Comparison of ENCODE assay signal across 1 cellular context in the genomic region with DNA sequence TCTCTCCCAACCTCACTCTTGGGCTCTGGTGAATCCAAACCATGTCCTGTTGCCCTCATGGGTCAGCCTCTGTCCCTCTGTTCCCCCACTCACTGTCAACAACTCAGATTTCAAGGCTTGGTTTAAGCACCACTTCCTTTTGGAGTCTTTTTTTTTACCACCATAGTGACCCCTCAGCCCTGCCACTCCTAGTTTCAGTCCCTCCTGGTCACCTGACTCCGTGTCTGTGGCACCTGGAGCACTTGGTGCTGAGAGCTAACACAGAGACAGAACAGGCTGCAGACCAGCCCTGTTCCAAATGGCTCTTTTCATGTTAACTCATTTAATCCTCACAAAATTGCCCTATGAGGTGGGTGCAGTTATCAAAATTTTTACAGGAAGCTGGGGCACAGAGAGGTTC.
TF ChIP-seq lines count a peak whose summit lies in the region.

No MANE protein-coding gene starts in this region.

TF ChIP-seq in GM12878, 131 proteins besides CTCF, POLR2A, EP300 and RAD21 (continues in another document):
- TF ChIP-seq SMARCA5 (IDR thresholded peaks at IDR 0.05) (no peak), SP1 (IDR thresholded peaks at IDR 0.05; ENCODE audit: low read depth, low read length) (no peak), SMC3 (IDR thresholded peaks at IDR 0.05; ENCODE audit: borderline replicate concordance, low read length) (no peak), RB1 (IDR thresholded peaks at IDR 0.05; ENCODE audit: borderline replicate concordance) (no peak), TCF7 (IDR thresholded peaks at IDR 0.05; ENCODE audit: borderline replicate concordance) (no peak), KLF5 (IDR thresholded peaks at IDR 0.05; ENCODE audit: partially characterized antibody) (no peak), ZBED1 (IDR thresholded peaks at IDR 0.05; ENCODE audit: borderline replicate concordance) (no peak), JUND (IDR thresholded peaks at IDR 0.05; ENCODE audit: low read depth, low read length) (no peak), PAX5 (IDR thresholded peaks at IDR 0.05; ENCODE audit: borderline replicate concordance, low read depth, low read length) (no peak), ZSCAN29 (IDR thresholded peaks at IDR 0.05) (no peak), FOXM1 (IDR thresholded peaks at IDR 0.05; ENCODE audit: low read depth, low read length) (no peak), BHLHE40 (IDR thresholded peaks at IDR 0.05; ENCODE audit: borderline replicate concordance in 1 of 2, low read depth in 2 of 2, low read length in 1 of 2) (peak; percentile 23 to 35; a peak in 1 of 4 replicates), CHD4 (IDR thresholded peaks at IDR 0.05) (no peak), HDGF (IDR thresholded peaks at IDR 0.05) (0 out of 2 replicates have a peak, but pooled peaks have one; percentile 14), RUNX3 (IDR thresholded peaks at IDR 0.05; ENCODE audit: low read length) (no peak), SREBF2 (IDR thresholded peaks at IDR 0.05; ENCODE audit: low read length) (no peak), EED (IDR thresholded peaks at IDR 0.05; ENCODE audit: low read depth) (0 out of 2 replicates have a peak, but pooled peaks have one; percentile 26), RFX5 (IDR thresholded peaks at IDR 0.05; ENCODE audit: low read depth, low read length) (no peak), NRF1 (conservative IDR thresholded peaks at IDR 0.05; ENCODE audit: low read depth, low read length) (no peak), YBX1 (IDR thresholded peaks at IDR 0.05) (no peak), CHD2 (IDR thresholded peaks at IDR 0.05; ENCODE audit: borderline replicate concordance, low read depth, low read length) (no peak), ESRRA (IDR thresholded peaks at IDR 0.05; ENCODE audit: low read length) (no peak), ZNF217 (IDR thresholded peaks at IDR 0.05) (no peak), POU2F2 (IDR thresholded peaks at IDR 0.05; ENCODE audit: borderline replicate concordance, low read depth, low read length) (0 out of 3 replicates have a peak, but pooled peaks have one; percentile 3), ZNF384 (IDR thresholded peaks at IDR 0.05; ENCODE audit: borderline replicate concordance, low read depth, low read length) (peak; percentile 32; the same call in 1 of the 2 replicates), GATAD2B (conservative IDR thresholded peaks at IDR 0.05; ENCODE audit: low read depth) (no peak)
- TF ChIP-seq, protein P1, sequence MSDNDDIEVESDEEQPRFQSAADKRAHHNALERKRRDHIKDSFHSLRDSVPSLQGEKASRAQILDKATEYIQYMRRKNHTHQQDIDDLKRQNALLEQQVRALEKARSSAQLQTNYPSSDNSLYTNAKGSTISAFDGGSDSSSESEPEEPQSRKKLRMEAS (IDR thresholded peaks at IDR 0.05; ENCODE audit: low read depth, low read length) = no peak
- TF ChIP-seq, protein P2, sequence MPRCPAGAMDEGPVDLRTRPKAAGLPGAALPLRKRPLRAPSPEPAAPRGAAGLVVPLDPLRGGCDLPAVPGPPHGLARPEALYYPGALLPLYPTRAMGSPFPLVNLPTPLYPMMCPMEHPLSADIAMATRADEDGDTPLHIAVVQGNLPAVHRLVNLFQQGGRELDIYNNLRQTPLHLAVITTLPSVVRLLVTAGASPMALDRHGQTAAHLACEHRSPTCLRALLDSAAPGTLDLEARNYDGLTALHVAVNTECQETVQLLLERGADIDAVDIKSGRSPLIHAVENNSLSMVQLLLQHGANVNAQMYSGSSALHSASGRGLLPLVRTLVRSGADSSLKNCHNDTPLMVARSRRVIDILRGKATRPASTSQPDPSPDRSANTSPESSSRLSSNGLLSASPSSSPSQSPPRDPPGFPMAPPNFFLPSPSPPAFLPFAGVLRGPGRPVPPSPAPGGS (IDR thresholded peaks at IDR 0.05; ENCODE audit: borderline replicate concordance, insufficient read depth, low read depth, low read length, poor library complexity, severe bottlenecking) = no peak
- TF ChIP-seq, protein P3, sequence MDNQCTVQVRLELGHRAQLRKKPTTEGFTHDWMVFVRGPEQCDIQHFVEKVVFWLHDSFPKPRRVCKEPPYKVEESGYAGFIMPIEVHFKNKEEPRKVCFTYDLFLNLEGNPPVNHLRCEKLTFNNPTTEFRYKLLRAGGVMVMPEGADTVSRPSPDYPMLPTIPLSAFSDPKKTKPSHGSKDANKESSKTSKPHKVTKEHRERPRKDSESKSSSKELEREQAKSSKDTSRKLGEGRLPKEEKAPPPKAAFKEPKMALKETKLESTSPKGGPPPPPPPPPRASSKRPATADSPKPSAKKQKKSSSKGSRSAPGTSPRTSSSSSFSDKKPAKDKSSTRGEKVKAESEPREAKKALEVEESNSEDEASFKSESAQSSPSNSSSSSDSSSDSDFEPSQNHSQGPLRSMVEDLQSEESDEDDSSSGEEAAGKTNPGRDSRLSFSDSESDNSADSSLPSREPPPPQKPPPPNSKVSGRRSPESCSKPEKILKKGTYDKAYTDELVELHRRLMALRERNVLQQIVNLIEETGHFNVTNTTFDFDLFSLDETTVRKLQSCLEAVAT (IDR thresholded peaks at IDR 0.05) = no peak
- TF ChIP-seq, protein P4, sequence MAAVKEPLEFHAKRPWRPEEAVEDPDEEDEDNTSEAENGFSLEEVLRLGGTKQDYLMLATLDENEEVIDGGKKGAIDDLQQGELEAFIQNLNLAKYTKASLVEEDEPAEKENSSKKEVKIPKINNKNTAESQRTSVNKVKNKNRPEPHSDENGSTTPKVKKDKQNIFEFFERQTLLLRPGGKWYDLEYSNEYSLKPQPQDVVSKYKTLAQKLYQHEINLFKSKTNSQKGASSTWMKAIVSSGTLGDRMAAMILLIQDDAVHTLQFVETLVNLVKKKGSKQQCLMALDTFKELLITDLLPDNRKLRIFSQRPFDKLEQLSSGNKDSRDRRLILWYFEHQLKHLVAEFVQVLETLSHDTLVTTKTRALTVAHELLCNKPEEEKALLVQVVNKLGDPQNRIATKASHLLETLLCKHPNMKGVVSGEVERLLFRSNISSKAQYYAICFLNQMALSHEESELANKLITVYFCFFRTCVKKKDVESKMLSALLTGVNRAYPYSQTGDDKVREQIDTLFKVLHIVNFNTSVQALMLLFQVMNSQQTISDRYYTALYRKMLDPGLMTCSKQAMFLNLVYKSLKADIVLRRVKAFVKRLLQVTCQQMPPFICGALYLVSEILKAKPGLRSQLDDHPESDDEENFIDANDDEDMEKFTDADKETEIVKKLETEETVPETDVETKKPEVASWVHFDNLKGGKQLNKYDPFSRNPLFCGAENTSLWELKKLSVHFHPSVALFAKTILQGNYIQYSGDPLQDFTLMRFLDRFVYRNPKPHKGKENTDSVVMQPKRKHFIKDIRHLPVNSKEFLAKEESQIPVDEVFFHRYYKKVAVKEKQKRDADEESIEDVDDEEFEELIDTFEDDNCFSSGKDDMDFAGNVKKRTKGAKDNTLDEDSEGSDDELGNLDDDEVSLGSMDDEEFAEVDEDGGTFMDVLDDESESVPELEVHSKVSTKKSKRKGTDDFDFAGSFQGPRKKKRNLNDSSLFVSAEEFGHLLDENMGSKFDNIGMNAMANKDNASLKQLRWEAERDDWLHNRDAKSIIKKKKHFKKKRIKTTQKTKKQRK (IDR thresholded peaks at IDR 0.05; ENCODE audit: low read depth, low read length) = no peak
- TF ChIP-seq, protein P5, sequence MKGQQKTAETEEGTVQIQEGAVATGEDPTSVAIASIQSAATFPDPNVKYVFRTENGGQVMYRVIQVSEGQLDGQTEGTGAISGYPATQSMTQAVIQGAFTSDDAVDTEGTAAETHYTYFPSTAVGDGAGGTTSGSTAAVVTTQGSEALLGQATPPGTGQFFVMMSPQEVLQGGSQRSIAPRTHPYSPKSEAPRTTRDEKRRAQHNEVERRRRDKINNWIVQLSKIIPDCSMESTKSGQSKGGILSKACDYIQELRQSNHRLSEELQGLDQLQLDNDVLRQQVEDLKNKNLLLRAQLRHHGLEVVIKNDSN (IDR thresholded peaks at IDR 0.05; ENCODE audit: borderline replicate concordance, extremely low read length, insufficient read depth, low read depth, low read length) = no peak
- TF ChIP-seq, protein P6, sequence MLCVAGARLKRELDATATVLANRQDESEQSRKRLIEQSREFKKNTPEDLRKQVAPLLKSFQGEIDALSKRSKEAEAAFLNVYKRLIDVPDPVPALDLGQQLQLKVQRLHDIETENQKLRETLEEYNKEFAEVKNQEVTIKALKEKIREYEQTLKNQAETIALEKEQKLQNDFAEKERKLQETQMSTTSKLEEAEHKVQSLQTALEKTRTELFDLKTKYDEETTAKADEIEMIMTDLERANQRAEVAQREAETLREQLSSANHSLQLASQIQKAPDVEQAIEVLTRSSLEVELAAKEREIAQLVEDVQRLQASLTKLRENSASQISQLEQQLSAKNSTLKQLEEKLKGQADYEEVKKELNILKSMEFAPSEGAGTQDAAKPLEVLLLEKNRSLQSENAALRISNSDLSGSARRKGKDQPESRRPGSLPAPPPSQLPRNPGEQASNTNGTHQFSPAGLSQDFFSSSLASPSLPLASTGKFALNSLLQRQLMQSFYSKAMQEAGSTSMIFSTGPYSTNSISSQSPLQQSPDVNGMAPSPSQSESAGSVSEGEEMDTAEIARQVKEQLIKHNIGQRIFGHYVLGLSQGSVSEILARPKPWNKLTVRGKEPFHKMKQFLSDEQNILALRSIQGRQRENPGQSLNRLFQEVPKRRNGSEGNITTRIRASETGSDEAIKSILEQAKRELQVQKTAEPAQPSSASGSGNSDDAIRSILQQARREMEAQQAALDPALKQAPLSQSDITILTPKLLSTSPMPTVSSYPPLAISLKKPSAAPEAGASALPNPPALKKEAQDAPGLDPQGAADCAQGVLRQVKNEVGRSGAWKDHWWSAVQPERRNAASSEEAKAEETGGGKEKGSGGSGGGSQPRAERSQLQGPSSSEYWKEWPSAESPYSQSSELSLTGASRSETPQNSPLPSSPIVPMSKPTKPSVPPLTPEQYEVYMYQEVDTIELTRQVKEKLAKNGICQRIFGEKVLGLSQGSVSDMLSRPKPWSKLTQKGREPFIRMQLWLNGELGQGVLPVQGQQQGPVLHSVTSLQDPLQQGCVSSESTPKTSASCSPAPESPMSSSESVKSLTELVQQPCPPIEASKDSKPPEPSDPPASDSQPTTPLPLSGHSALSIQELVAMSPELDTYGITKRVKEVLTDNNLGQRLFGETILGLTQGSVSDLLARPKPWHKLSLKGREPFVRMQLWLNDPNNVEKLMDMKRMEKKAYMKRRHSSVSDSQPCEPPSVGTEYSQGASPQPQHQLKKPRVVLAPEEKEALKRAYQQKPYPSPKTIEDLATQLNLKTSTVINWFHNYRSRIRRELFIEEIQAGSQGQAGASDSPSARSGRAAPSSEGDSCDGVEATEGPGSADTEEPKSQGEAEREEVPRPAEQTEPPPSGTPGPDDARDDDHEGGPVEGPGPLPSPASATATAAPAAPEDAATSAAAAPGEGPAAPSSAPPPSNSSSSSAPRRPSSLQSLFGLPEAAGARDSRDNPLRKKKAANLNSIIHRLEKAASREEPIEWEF (IDR thresholded peaks at IDR 0.05; ENCODE audit: insufficient replicate concordance, low read depth, low read length) = no peak
- TF ChIP-seq, protein P7, sequence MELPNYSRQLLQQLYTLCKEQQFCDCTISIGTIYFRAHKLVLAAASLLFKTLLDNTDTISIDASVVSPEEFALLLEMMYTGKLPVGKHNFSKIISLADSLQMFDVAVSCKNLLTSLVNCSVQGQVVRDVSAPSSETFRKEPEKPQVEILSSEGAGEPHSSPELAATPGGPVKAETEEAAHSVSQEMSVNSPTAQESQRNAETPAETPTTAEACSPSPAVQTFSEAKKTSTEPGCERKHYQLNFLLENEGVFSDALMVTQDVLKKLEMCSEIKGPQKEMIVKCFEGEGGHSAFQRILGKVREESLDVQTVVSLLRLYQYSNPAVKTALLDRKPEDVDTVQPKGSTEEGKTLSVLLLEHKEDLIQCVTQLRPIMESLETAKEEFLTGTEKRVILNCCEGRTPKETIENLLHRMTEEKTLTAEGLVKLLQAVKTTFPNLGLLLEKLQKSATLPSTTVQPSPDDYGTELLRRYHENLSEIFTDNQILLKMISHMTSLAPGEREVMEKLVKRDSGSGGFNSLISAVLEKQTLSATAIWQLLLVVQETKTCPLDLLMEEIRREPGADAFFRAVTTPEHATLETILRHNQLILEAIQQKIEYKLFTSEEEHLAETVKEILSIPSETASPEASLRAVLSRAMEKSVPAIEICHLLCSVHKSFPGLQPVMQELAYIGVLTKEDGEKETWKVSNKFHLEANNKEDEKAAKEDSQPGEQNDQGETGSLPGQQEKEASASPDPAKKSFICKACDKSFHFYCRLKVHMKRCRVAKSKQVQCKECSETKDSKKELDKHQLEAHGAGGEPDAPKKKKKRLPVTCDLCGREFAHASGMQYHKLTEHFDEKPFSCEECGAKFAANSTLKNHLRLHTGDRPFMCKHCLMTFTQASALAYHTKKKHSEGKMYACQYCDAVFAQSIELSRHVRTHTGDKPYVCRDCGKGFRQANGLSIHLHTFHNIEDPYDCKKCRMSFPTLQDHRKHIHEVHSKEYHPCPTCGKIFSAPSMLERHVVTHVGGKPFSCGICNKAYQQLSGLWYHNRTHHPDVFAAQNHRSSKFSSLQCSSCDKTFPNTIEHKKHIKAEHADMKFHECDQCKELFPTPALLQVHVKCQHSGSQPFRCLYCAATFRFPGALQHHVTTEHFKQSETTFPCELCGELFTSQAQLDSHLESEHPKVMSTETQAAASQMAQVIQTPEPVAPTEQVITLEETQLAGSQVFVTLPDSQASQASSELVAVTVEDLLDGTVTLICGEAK (IDR thresholded peaks at IDR 0.05; ENCODE audit: borderline replicate concordance) = no peak
- TF ChIP-seq, protein P8, sequence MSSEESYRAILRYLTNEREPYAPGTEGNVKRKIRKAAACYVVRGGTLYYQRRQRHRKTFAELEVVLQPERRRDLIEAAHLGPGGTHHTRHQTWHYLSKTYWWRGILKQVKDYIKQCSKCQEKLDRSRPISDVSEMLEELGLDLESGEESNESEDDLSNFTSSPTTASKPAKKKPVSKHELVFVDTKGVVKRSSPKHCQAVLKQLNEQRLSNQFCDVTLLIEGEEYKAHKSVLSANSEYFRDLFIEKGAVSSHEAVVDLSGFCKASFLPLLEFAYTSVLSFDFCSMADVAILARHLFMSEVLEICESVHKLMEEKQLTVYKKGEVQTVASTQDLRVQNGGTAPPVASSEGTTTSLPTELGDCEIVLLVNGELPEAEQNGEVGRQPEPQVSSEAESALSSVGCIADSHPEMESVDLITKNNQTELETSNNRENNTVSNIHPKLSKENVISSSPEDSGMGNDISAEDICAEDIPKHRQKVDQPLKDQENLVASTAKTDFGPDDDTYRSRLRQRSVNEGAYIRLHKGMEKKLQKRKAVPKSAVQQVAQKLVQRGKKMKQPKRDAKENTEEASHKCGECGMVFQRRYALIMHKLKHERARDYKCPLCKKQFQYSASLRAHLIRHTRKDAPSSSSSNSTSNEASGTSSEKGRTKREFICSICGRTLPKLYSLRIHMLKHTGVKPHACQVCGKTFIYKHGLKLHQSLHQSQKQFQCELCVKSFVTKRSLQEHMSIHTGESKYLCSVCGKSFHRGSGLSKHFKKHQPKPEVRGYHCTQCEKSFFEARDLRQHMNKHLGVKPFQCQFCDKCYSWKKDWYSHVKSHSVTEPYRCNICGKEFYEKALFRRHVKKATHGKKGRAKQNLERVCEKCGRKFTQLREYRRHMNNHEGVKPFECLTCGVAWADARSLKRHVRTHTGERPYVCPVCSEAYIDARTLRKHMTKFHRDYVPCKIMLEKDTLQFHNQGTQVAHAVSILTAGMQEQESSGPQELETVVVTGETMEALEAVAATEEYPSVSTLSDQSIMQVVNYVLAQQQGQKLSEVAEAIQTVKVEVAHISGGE (CRISPR knock-in tag; IDR thresholded peaks at IDR 0.05) = no peak
- TF ChIP-seq, protein P9, sequence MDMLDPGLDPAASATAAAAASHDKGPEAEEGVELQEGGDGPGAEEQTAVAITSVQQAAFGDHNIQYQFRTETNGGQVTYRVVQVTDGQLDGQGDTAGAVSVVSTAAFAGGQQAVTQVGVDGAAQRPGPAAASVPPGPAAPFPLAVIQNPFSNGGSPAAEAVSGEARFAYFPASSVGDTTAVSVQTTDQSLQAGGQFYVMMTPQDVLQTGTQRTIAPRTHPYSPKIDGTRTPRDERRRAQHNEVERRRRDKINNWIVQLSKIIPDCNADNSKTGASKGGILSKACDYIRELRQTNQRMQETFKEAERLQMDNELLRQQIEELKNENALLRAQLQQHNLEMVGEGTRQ (IDR thresholded peaks at IDR 0.05; ENCODE audit: borderline replicate concordance, low read depth, low read length) = no peak; the same call in 1 of the 2 replicates
